In the genomic region with DNA sequence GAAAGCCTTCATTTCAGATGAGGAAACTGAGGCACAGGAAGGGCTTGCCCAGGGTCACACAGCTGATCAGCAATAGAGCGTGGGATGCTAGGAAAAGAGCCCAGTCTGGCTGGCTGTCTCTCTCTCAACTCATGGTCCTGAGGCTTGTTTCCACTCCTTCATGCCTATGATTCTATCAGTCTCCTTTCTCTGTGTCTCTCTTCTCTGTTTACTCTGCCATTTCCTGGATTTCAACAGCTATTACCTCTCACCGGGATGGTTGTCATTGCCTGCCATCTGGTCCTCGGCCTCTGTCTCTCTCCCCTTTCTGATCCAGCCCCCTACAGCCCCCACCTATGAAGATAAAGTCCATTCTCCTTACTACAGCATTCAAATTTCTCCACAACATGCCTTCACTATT, we compare ENCODE assay signal across 10 cellular contexts.
DNase-seq lines count a peak whose midpoint lies in the region; ATAC-seq and TF ChIP-seq lines count a peak whose summit lies in the region.
"Had no signal": no experiment of that assay in that cellular context is flagged by ENCODE, and none has a peak within 500 bp of the region (broad histone marks: within the 10 kb centered on the region; RNA-seq: fewer than 3 reads in every experiment).

No MANE protein-coding gene starts in this region.

- H2BK20ac ChIP-seq in IMR-90 (ENCODE audit: low read depth, low read length), result peak overlapping the region; percentile 26; the same call in 1 of the 2 replicates

- H3K27me3 ChIP-seq in IMR-90 (ENCODE audit: control insufficient read depth, insufficient read depth, low read length) (no peaks in the 10 kb centered on the region), lower lobe of right lung (ENCODE audit: low read depth) (peaks cover 5% of the 10 kb centered on the region), suprapubic skin (no peaks in the 10 kb centered on the region)

- H3K4me3 ChIP-seq in IMR-90 (ENCODE audit: insufficient read depth, low read depth, low read length) (peak overlapping the region; percentile 5; the same call in 1 of the 2 replicates), lower lobe of right lung (peak overlapping the region; percentile 52), suprapubic skin (peak overlapping the region; percentile 55)

- intact Hi-C loops in IMR-90 (cut with micrococcal nuclease), result loop anchor here (5.0 kb wide), 1 partner anchor 66 kb away; no protein-coding TSS in a partner anchor
- intact Hi-C loops in lower lobe of right lung (cut with DNase I), result no loop called here

- no peak for TF ChIP-seq CTCF in IMR-90 (conservative IDR thresholded peaks at IDR 0.05; ENCODE audit: low read depth, low read length)
- TF ChIP-seq CTCF in chondrocyte (IDR thresholded peaks at IDR 0.05), result no peak
- no peak for TF ChIP-seq CTCF in lower lobe of right lung (IDR thresholded peaks at IDR 0.05)
- no peak for TF ChIP-seq CTCF in suprapubic skin (IDR thresholded peaks at IDR 0.05)

- H4K8ac ChIP-seq in IMR-90 (ENCODE audit: low read depth in 2 of 2, low read length in 2 of 2), result peak overlapping the region in 1 of 2 experiments; percentile 62; a peak in 2 of 4 replicates

- peak overlapping the region; percentile 42; the same call in 1 of the 2 replicates for H3K9ac ChIP-seq in IMR-90 (ENCODE audit: low read depth, low read length)

- no peak overlapping the region for H2AFZ ChIP-seq in IMR-90 (replicated peaks; ENCODE audit: low read length, poor library complexity)

- H3K79me1 ChIP-seq in IMR-90 (ENCODE audit: low read depth in 1 of 2, low read length in 2 of 2), result peaks cover 49 to 88% of the 10 kb centered on the region in 2 experiments; a peak in 3 of 4 replicates

- no peak for TF ChIP-seq POLR2A in IMR-90 (IDR thresholded peaks at IDR 0.05; ENCODE audit: low read depth, low read length)
- TF ChIP-seq POLR2A in suprapubic skin (IDR thresholded peaks at IDR 0.05), result no peak

- H3K4me2 ChIP-seq in IMR-90 (ENCODE audit: low read depth, low read length), result peak overlapping the region; percentile 58

- H3K27ac Mint-ChIP-seq in chondrocyte (ENCODE audit: unreplicated experiment), result peak overlapping the region; percentile 83
- H3K27ac Mint-ChIP-seq: activated naive CD4-positive, alpha-beta T cell treated with anti-CD3 and anti-CD28 coated beads, Interleukin-2, amount 50 U/mL, for 24 hours had no signal

- H2BK15ac ChIP-seq in IMR-90 (ENCODE audit: low read depth, low read length), result no peak overlapping the region; the same call in 1 of the 3 replicates

- no peaks in the 10 kb centered on the region for H3K9me3 Mint-ChIP-seq in chondrocyte (ENCODE audit: low read depth)

- H3K56ac ChIP-seq in IMR-90 (ENCODE audit: extremely low read depth, insufficient read depth, low read length), result no peak overlapping the region; the same call in 1 of the 2 replicates

- peaks cover 4% of the 10 kb centered on the region; the same call in 1 of the 2 replicates for H3K9me3 ChIP-seq in IMR-90 (ENCODE audit: control insufficient read depth, insufficient read depth, low read length)
- peaks cover 13% of the 10 kb centered on the region for H3K9me3 ChIP-seq in lower lobe of right lung
- H3K9me3 ChIP-seq in suprapubic skin, result peaks cover 8% of the 10 kb centered on the region

- peak overlapping the region; percentile 60 for H3K4me3 Mint-ChIP-seq in chondrocyte (ENCODE audit: unreplicated experiment)
- H3K4me3 Mint-ChIP-seq: activated naive CD4-positive, alpha-beta T cell treated with anti-CD3 and anti-CD28 coated beads, Interleukin-2, amount 50 U/mL, for 24 hours had no signal

- H2BK120ac ChIP-seq in IMR-90 (ENCODE audit: low read depth, low read length), result peak overlapping the region; percentile 44; the same call in 1 of the 2 replicates

- peak overlapping the region; percentile 82 for H4K5ac ChIP-seq in IMR-90 (ENCODE audit: low read depth, low read length)

- H3K23ac ChIP-seq in IMR-90 (ENCODE audit: low read depth, low read length), result peak overlapping the region; percentile 90; the same call in 1 of the 2 replicates

- no peak for ATAC-seq in IMR-90 (ENCODE audit: low read depth)
- ATAC-seq in lower lobe of right lung, result no peak
- ATAC-seq in GM19452 (IDR thresholded peaks at IDR 0.05; ENCODE audit: unreplicated experiment), result no peak
- no peak for ATAC-seq in GM21390 (IDR thresholded peaks at IDR 0.05; ENCODE audit: unreplicated experiment)
- ATAC-seq in HG03175 (IDR thresholded peaks at IDR 0.05; ENCODE audit: unreplicated experiment), result no peak

- DNase-seq in IMR-90 (no peak), chondrocyte (ENCODE audit: low spot score) (no peak), lower lobe of right lung (no peak), suprapubic skin (ENCODE audit: low spot score in 2 of 2) (no peak), NCI-H2196 (lab: John Stamatoyannopoulos, UW; ENCODE audit: unreplicated experiment) (no peak)
- DNase-seq: WERI-Rb-1 had no signal

- peak overlapping the region; percentile 44; the same call in 1 of the 2 replicates for H2AK5ac ChIP-seq in IMR-90 (ENCODE audit: low read depth, low read length)

- dilution Hi-C loops in IMR-90 (cut with HindIII; ENCODE audit: low sequenced_read_pairs, unreplicated experiment), result no loop called here

- no peaks in the 10 kb centered on the region for H3K27me3 Mint-ChIP-seq in chondrocyte (ENCODE audit: low read depth)

- H3K4ac ChIP-seq in IMR-90 (ENCODE audit: low read depth, low read length), result peak overlapping the region; percentile 66

- no TSS peak for BruUV-seq in IMR-90 (replicated peaks; lab: Mats Ljungman, UMichigan)

- no peak for TF ChIP-seq EP300 in suprapubic skin (IDR thresholded peaks at IDR 0.05)

- H3K4me1 ChIP-seq in IMR-90 (ENCODE audit: control insufficient read depth, insufficient read depth, low read length), result peaks cover 23% of the 10 kb centered on the region
- H3K4me1 ChIP-seq in lower lobe of right lung, result peaks cover 13% of the 10 kb centered on the region
- H3K4me1 ChIP-seq in suprapubic skin, result peaks cover 26% of the 10 kb centered on the region

- TF ChIP-seq RAD21 in IMR-90 (IDR thresholded peaks at IDR 0.05; ENCODE audit: low read length), result no peak

- H4K91ac ChIP-seq in IMR-90 (ENCODE audit: insufficient read depth, low read depth, low read length), result peak overlapping the region; percentile 73

- H3K18ac ChIP-seq in IMR-90 (ENCODE audit: low read depth, low read length), result peak overlapping the region; percentile 38

- peak overlapping the region; percentile 91 for H3K14ac ChIP-seq in IMR-90 (replicated peaks; ENCODE audit: low read depth, low read length)

- CTCF ChIA-PET in IMR-90 (lab: Yijun Ruan, JAX), result no interaction called here

- H3K9me1 ChIP-seq in IMR-90 (ENCODE audit: insufficient read depth, low read length), result peaks cover 29% of the 10 kb centered on the region

- H3K36me3 Mint-ChIP-seq in chondrocyte (ENCODE audit: low read depth), result peaks cover 38% of the 10 kb centered on the region

- H3K27ac ChIP-seq in IMR-90 (ENCODE audit: insufficient read depth, low read length) (peak overlapping the region; percentile 74; the same call in 1 of the 2 replicates), lower lobe of right lung (peak overlapping the region; percentile 72), suprapubic skin (peak overlapping the region; percentile 85)
- H3K27ac ChIP-seq: WERI-Rb-1 had no signal

- peaks cover 85% of the 10 kb centered on the region for H3K4me1 Mint-ChIP-seq in chondrocyte (ENCODE audit: low read depth)

- no peak overlapping the region for H2AK9ac ChIP-seq in IMR-90 (replicated peaks; ENCODE audit: low read depth, low read length, poor library complexity)

- H2BK5ac ChIP-seq in IMR-90 (ENCODE audit: low read depth, low read length, poor library complexity, severe bottlenecking), result peak overlapping the region; percentile 88

- 31% methylated on average over 2 of the region's 3 CpGs; no CpG with 5 or more reads in 1 of the 2 experiments for WGBS in IMR-90 (ENCODE audit: extremely low coverage in 2 of 2, insufficient read length in 1 of 2), 2 experiments
- WGBS in suprapubic skin, result 49% methylated on average over 3 of the region's 3 CpGs

- POLR2A ChIA-PET in IMR-90 (lab: Charles Lee; ENCODE audit: unreplicated experiment), result no interaction called here

- H3K36me3 ChIP-seq in IMR-90 (ENCODE audit: control insufficient read depth, insufficient read depth, low read length) (peaks cover 28% of the 10 kb centered on the region), lower lobe of right lung (no peaks in the 10 kb centered on the region), suprapubic skin (peaks cover 3% of the 10 kb centered on the region)
- H3K36me3 ChIP-seq: WERI-Rb-1 had no signal

- H4K20me1 ChIP-seq in IMR-90 (ENCODE audit: insufficient read depth, low read length), result peaks cover 82% of the 10 kb centered on the region

- in situ Hi-C loops in IMR-90 (cut with MboI; ENCODE audit: low sequenced_read_pairs), result no loop called here

TF ChIP-seq in IMR-90, 13 proteins besides CTCF, POLR2A, EP300 and RAD21 (continues in another document):
- TF ChIP-seq MAZ (IDR thresholded peaks at IDR 0.05; ENCODE audit: borderline replicate concordance, low read depth, low read length) (no peak), NFE2L2 (IDR thresholded peaks at IDR 0.05; ENCODE audit: low read depth, low read length) (no peak), MAFK (IDR thresholded peaks at IDR 0.05; ENCODE audit: low read depth, low read length) (no peak), BHLHE40 (IDR thresholded peaks at IDR 0.05; ENCODE audit: low read depth, low read length) (no peak), RCOR1 (IDR thresholded peaks at IDR 0.05; ENCODE audit: insufficient replicate concordance, low read length) (no peak), ELK1 (IDR thresholded peaks at IDR 0.05; ENCODE audit: borderline replicate concordance, low read depth, low read length) (no peak), FOS (IDR thresholded peaks at IDR 0.05; ENCODE audit: low read depth, low read length) (no peak), SMC3 (IDR thresholded peaks at IDR 0.05; ENCODE audit: low read depth, low read length) (no peak), RFX5 (IDR thresholded peaks at IDR 0.05; ENCODE audit: low read depth, low read length) (no peak), CEBPB (IDR thresholded peaks at IDR 0.05; ENCODE audit: low read depth, low read length) (no peak)

Comparison
In these comparisons a context has a peak if more than half of its experiments do, and no peak if none do; other contexts are left out.
1. H3K4me3 ChIP-seq: peak in every context shown above with its lines; median percentile 55 in suprapubic skin; 52 in lower lobe of right lung; 5 in IMR-90.